Comparison of ENCODE assay signal across 10 cellular contexts in genomic region chr21:42568834-42569731, GRCh38. TPM values are rescaled to one million over a fixed set of nuclear protein-coding genes. Genes with fewer than 3 reads are reported as not detected.
DNase-seq lines count a peak whose midpoint lies in the region; ATAC-seq and TF ChIP-seq lines count a peak whose summit lies in the region.
"Had no signal": no experiment of that assay in that cellular context is flagged by ENCODE, and none has a peak within 500 bp of the region (broad histone marks: within the 10 kb centered on the region; RNA-seq: fewer than 3 reads in every experiment).

No MANE protein-coding gene starts in this region.

- no peak for ATAC-seq in natural killer cell
- ATAC-seq in natural killer cell treated with Interleukin-12 subunit alpha and Interleukin-12 subunit beta and Interleukin-15 and Interleukin-18, amount 100 ng/mL, for 72 hours, result no peak
- ATAC-seq in left lobe of liver, result no peak
- ATAC-seq in HG03045 (IDR thresholded peaks at IDR 0.05; ENCODE audit: unreplicated experiment), result no peak
- no peak for ATAC-seq in HG03457 (IDR thresholded peaks at IDR 0.05; ENCODE audit: unreplicated experiment)
- ATAC-seq: activated T-cell treated with anti-CD3 and anti-CD28 coated beads, Interleukin-2, amount 50 U/mL, for 4 hours; CD8-positive, alpha-beta T cell had no signal

- H3K4me3 Mint-ChIP-seq in natural killer cell, result no peak overlapping the region
- H3K4me3 Mint-ChIP-seq in natural killer cell treated with Interleukin-12 subunit alpha and Interleukin-12 subunit beta and Interleukin-15 and Interleukin-18, amount 100 ng/mL, for 72 hours, result no peak overlapping the region
- H3K4me3 Mint-ChIP-seq: activated T-cell treated with anti-CD3 and anti-CD28 coated beads, Interleukin-2, amount 50 U/mL, for 4 hours; CD8-positive, alpha-beta T cell had no signal

- intact Hi-C loops in natural killer cell (cut with micrococcal nuclease), result no loop called here

- no peaks in the 10 kb centered on the region for H3K27me3 Mint-ChIP-seq in natural killer cell (ENCODE audit: low read depth in 2 of 2)
- H3K27me3 Mint-ChIP-seq in natural killer cell treated with Interleukin-12 subunit alpha and Interleukin-12 subunit beta and Interleukin-15 and Interleukin-18, amount 100 ng/mL, for 72 hours, result no peaks in the 10 kb centered on the region

- no peak overlapping the region for H3K27ac Mint-ChIP-seq in natural killer cell
- H3K27ac Mint-ChIP-seq in natural killer cell treated with Interleukin-12 subunit alpha and Interleukin-12 subunit beta and Interleukin-15 and Interleukin-18, amount 100 ng/mL, for 72 hours, result no peak overlapping the region

- no peaks in the 10 kb centered on the region for H3K36me3 Mint-ChIP-seq in natural killer cell
- peaks cover 11% of the 10 kb centered on the region for H3K36me3 Mint-ChIP-seq in natural killer cell treated with Interleukin-12 subunit alpha and Interleukin-12 subunit beta and Interleukin-15 and Interleukin-18, amount 100 ng/mL, for 72 hours

- TF ChIP-seq CTCF in natural killer cell (IDR thresholded peaks at IDR 0.05), result no peak

- H3K4me1 Mint-ChIP-seq in natural killer cell, result peaks cover 0 to 5% of the 10 kb centered on the region in 2 donors
- peaks cover 0 to 8% of the 10 kb centered on the region in 2 donors for H3K4me1 Mint-ChIP-seq in natural killer cell treated with Interleukin-12 subunit alpha and Interleukin-12 subunit beta and Interleukin-15 and Interleukin-18, amount 100 ng/mL, for 72 hours (ENCODE audit: low read depth in 2 of 2)

- peak; percentile 7 for DNase-seq in natural killer cell
- no peak for DNase-seq in natural killer cell treated with Interleukin-12 subunit alpha and Interleukin-12 subunit beta and Interleukin-15 and Interleukin-18, amount 100 ng/mL, for 72 hours (ENCODE audit: low spot score)
- peak; percentile 4 for DNase-seq in NCI-H526 treated with DMSO at 0.1 percent for 48 hours (lab: John Stamatoyannopoulos, UW)
- DNase-seq in left lobe of liver (ENCODE audit: low spot score), result peak; percentile 42
- no peak for DNase-seq in stimulated activated CD4-positive, alpha-beta T cell treated with anti-CD3 and anti-CD28 coated beads, Interleukin-4, amount 100 ng/mL, for 1 hour
- DNase-seq: activated T-cell treated with anti-CD3 and anti-CD28 coated beads, Interleukin-2, amount 50 U/mL, for 4 hours; SJCRH30 had no signal

- no peaks in the 10 kb centered on the region for H3K9me3 Mint-ChIP-seq in natural killer cell
- no peaks in the 10 kb centered on the region for H3K9me3 Mint-ChIP-seq in natural killer cell treated with Interleukin-12 subunit alpha and Interleukin-12 subunit beta and Interleukin-15 and Interleukin-18, amount 100 ng/mL, for 72 hours
- H3K9me3 Mint-ChIP-seq: activated T-cell treated with anti-CD3 and anti-CD28 coated beads, Interleukin-2, amount 50 U/mL, for 4 hours; CD8-positive, alpha-beta T cell had no signal

RNA-seq across cellular contexts. Expression of gene SLC37A1, which starts 55.4 kb away (rescaled TPM):
- total RNA-seq in natural killer cell (10 to 100 TPM; 24.8 to 25.8 (median 25.3) TPM), left lobe of liver (5.0 TPM)
- total RNA-seq in natural killer cell treated with Interleukin-12 subunit alpha and Interleukin-12 subunit beta and Interleukin-15 and Interleukin-18, amount 100 ng/mL, for 72 hours, result 10 to 100 TPM; 17.2 to 22.5 TPM
- total RNA-seq: SJCRH30 had no signal

Comparison
In these comparisons a context has a peak if more than half of its experiments do, and no peak if none do; other contexts are left out.
1. DNase-seq: peak in natural killer cell (single experiment), NCI-H526 treated with DMSO at 0.1 percent for 48 hours (single experiment) and left lobe of liver (single experiment); none in natural killer cell treated with Interleukin-12 subunit alpha and Interleukin-12 subunit beta and Interleukin-15 and Interleukin-18, amount 100 ng/mL, for 72 hours (single experiment) and stimulated activated CD4-positive, alpha-beta T cell treated with anti-CD3 and anti-CD28 coated beads, Interleukin-4, amount 100 ng/mL, for 1 hour (single experiment).